ENCODE assay signal across 15 cellular contexts in genomic region chr13:85093808-85094207, GRCh38.
A peak's percentile ranks its signal among the peaks of the same experiment; 100 is the strongest.
DNase-seq lines count a peak whose midpoint lies in the region; ATAC-seq, FAIRE-seq and TF ChIP-seq lines count a peak whose summit lies in the region.
"Had no signal": no experiment of that assay in that cellular context is flagged by ENCODE, and none has a peak within 500 bp of the region (broad histone marks: within the 10 kb centered on the region; RNA-seq: fewer than 3 reads in every experiment).

No MANE protein-coding gene starts in this region.

- TF ChIP-seq CTCF in endodermal cell (conservative IDR thresholded peaks at IDR 0.05) = no peak
- TF ChIP-seq CTCF in kidney (IDR thresholded peaks at IDR 0.05; ENCODE audit: borderline replicate concordance, extremely low read depth, insufficient read depth) = no peak

- H3K9me3 ChIP-seq in endodermal cell (ENCODE audit: control insufficient read depth, low read length) (no peaks in the 10 kb centered on the region), kidney (ENCODE audit: control insufficient read depth in 1 of 2, low read length in 2 of 2) (peaks cover 0 to 2% of the 10 kb centered on the region in 2 donors)

- intact Hi-C loops in kidney (cut with DNase I) = no loop called here

- no peaks in the 10 kb centered on the region for H3K27me3 ChIP-seq in endodermal cell (ENCODE audit: control insufficient read depth, insufficient read depth, low read length, poor library complexity, severe bottlenecking)
- H3K27me3 ChIP-seq: neural progenitor cell had no signal

- WGBS in endodermal cell (ENCODE audit: insufficient coverage in 1 of 2, insufficient read length in 1 of 2), 2 experiments = 79 to 92% methylated on average over 3 to 5 of the region's 5 CpGs

- FAIRE-seq in kidney (lab: Jason Lieb, UNC) = no peak

- H3K27ac ChIP-seq in endodermal cell (ENCODE audit: low read depth, low read length) = no peak overlapping the region
- H3K27ac ChIP-seq in kidney (ENCODE audit: low read depth in 2 of 2, low read length in 2 of 2) = no peak overlapping the region
- H3K27ac ChIP-seq: neural progenitor cell, PC-9 had no signal

- H3K4me3 Mint-ChIP-seq in endodermal cell = no peak overlapping the region
- H3K4me3 Mint-ChIP-seq: dendritic cell treated with granulocyte-macrophage colony-stimulating factor and Interleukin-4, amounts not matched to agents 40 ng/mL and 50 ng/mL, for 4 days; memory B cell; neural progenitor cell had no signal

- no peak overlapping the region for H3K27ac Mint-ChIP-seq in endodermal cell
- H3K27ac Mint-ChIP-seq: dendritic cell treated with granulocyte-macrophage colony-stimulating factor and Interleukin-4, amounts not matched to agents 40 ng/mL and 50 ng/mL, for 4 days; memory B cell; neural progenitor cell had no signal

- H3K36me3 Mint-ChIP-seq in endodermal cell (ENCODE audit: low read depth) = no peaks in the 10 kb centered on the region
- H3K36me3 Mint-ChIP-seq: memory B cell, neural progenitor cell had no signal

- H3K4me1 Mint-ChIP-seq in endodermal cell = peaks cover 17% of the 10 kb centered on the region
- H3K4me1 Mint-ChIP-seq: memory B cell, neural progenitor cell had no signal

- DNase-seq in EH (ENCODE audit: low read depth) = peak; percentile 37
- peak; percentile 89 for DNase-seq in NCI-H226
- DNase-seq in endodermal cell = peak; percentile 44
- DNase-seq in kidney = peak; percentile 39
- DNase-seq in glomerular visceral epithelial cell (ENCODE audit: extremely low spot score) = no peak
- DNase-seq in hepatic stellate cell (ENCODE audit: low spot score) = no peak
- no peak for DNase-seq in AG08395 (ENCODE audit: low spot score)
- DNase-seq: Kasumi-1, NCI-H146, retina had no signal

- peaks cover 3% of the 10 kb centered on the region for H3K4me1 ChIP-seq in endodermal cell (ENCODE audit: control insufficient read depth, insufficient read depth, low read length)
- H3K4me1 ChIP-seq in kidney (ENCODE audit: control insufficient read depth in 1 of 2, insufficient read depth in 1 of 2, low read depth in 1 of 2, low read length in 2 of 2) = no peaks in the 10 kb centered on the region

- no peaks in the 10 kb centered on the region for H3K36me3 ChIP-seq in endodermal cell (ENCODE audit: control insufficient read depth, insufficient read depth, low read length)
- H3K36me3 ChIP-seq in kidney (ENCODE audit: control insufficient read depth in 1 of 2, insufficient read depth in 2 of 2, low read length in 2 of 2) = no peaks in the 10 kb centered on the region
- H3K36me3 ChIP-seq: neural progenitor cell had no signal

- H3K9me3 Mint-ChIP-seq in endodermal cell = peaks cover 3% of the 10 kb centered on the region
- H3K9me3 Mint-ChIP-seq: neural progenitor cell had no signal

- ATAC-seq in HG03342 (IDR thresholded peaks at IDR 0.05; ENCODE audit: unreplicated experiment) = no peak

- H3K9ac ChIP-seq in endodermal cell (ENCODE audit: extremely low read depth, low read length, poor library complexity, severe bottlenecking) (no peak overlapping the region), kidney (ENCODE audit: low read length in 2 of 2) (no peak overlapping the region)
- H3K9ac ChIP-seq: neural progenitor cell had no signal

- no peak overlapping the region for H3K4me3 ChIP-seq in endodermal cell (ENCODE audit: low read length)
- H3K4me3 ChIP-seq in kidney (ENCODE audit: low read length in 2 of 2) = no peak overlapping the region
- H3K4me3 ChIP-seq: neural progenitor cell, PC-9 had no signal

- H3K27me3 Mint-ChIP-seq in endodermal cell (ENCODE audit: insufficient read depth) = peaks cover 5% of the 10 kb centered on the region
- H3K27me3 Mint-ChIP-seq: dendritic cell treated with granulocyte-macrophage colony-stimulating factor and Interleukin-4, amounts not matched to agents 40 ng/mL and 50 ng/mL, for 4 days; memory B cell had no signal

Comparison
In these comparisons a context has a peak if more than half of its experiments do, and no peak if none do; other contexts are left out.
1. DNase-seq: peak in EH (single experiment), NCI-H226 (single experiment), endodermal cell (single experiment) and kidney (single experiment); none in glomerular visceral epithelial cell (single experiment), hepatic stellate cell (single experiment) and AG08395 (single experiment).